Comparison of ENCODE assay signal across 1 cellular context in the genomic region with DNA sequence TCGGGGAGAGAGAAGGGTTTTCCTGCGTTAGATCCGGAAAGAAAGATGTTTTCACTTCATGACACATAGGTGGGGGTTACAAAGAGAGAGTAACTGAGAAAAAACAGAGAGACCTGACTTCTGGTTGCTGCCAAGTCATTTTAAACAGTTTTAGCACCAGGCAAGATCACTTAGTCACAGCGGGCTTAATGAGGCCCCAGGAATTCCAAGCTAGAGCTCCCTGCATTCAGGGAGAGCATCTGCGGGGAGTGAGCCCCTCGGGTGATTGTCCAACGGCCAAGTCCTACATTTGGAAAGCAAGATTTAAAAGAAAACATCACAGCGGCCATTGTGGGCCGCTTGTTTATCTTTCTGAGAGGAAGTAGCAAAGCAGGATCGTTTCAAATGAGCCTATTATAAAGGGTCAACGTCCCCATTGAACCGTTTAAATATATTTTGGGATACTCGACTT.
TF ChIP-seq lines count a peak whose summit lies in the region.

No MANE protein-coding gene starts in this region.

TF ChIP-seq in H1, 55 proteins besides CTCF, POLR2A, EP300 and RAD21:
- TF ChIP-seq POU5F1 (IDR thresholded peaks at IDR 0.05; ENCODE audit: low read depth, low read length) = no peak
- no peak for TF ChIP-seq EZH2 (IDR thresholded peaks at IDR 0.05; ENCODE audit: low read depth, low read length, severe bottlenecking)
- TF ChIP-seq SUZ12 (IDR thresholded peaks at IDR 0.05; ENCODE audit: low read length) = no peak
- TF ChIP-seq EGR1 (IDR thresholded peaks at IDR 0.05; ENCODE audit: borderline replicate concordance, low read depth, low read length) = no peak
- no peak for TF ChIP-seq KDM5A (IDR thresholded peaks at IDR 0.05; ENCODE audit: low read length)
- no peak for TF ChIP-seq FOSL1 (IDR thresholded peaks at IDR 0.05; ENCODE audit: insufficient read depth, low read depth, low read length)
- no peak for TF ChIP-seq MAX (IDR thresholded peaks at IDR 0.05)
- TF ChIP-seq SIRT6 (IDR thresholded peaks at IDR 0.05; ENCODE audit: low read length) = no peak
- no peak for TF ChIP-seq NANOG (IDR thresholded peaks at IDR 0.05; ENCODE audit: insufficient read depth, low read depth, low read length, poor library complexity, severe bottlenecking)
- TF ChIP-seq, protein P1, sequence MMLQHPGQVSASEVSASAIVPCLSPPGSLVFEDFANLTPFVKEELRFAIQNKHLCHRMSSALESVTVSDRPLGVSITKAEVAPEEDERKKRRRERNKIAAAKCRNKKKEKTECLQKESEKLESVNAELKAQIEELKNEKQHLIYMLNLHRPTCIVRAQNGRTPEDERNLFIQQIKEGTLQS (IDR thresholded peaks at IDR 0.05; ENCODE audit: insufficient read depth, low read depth, low read length) = no peak
- TF ChIP-seq JUN (IDR thresholded peaks at IDR 0.05; ENCODE audit: low read depth, low read length) = no peak
- no peak for TF ChIP-seq CBX8 (IDR thresholded peaks at IDR 0.05; ENCODE audit: borderline replicate concordance, low read depth, low read length)
